In genomic region chr20:17660667-17661066, GRCh38 we compare ENCODE assay signal across 1 cellular context.
TF ChIP-seq lines count a peak whose summit lies in the region.

No MANE protein-coding gene starts in this region.

TF ChIP-seq in GM23338, 12 proteins besides CTCF, POLR2A, EP300 and RAD21 (continued from another document):
- TF ChIP-seq ZNF462 (CRISPR knock-in tag; IDR thresholded peaks at IDR 0.05) (no peak), ZNF331 (CRISPR knock-in tag; IDR thresholded peaks at IDR 0.05; ENCODE audit: low read depth) (no peak), ETS1 (IDR thresholded peaks at IDR 0.05) (no peak)
